11 cellular contexts compared by ENCODE assay signal in genomic region chr2:45874324-45874723, GRCh38.
DNase-seq lines count a peak whose midpoint lies in the region; ATAC-seq and TF ChIP-seq lines count a peak whose summit lies in the region.
"Had no signal": no experiment of that assay in that cellular context is flagged by ENCODE, and none has a peak within 500 bp of the region (broad histone marks: within the 10 kb centered on the region; RNA-seq: fewer than 3 reads in every experiment).

No MANE protein-coding gene starts in this region.

- peaks cover 9% of the 10 kb centered on the region for H3K4me1 ChIP-seq in testis

- TF ChIP-seq CTCF in testis (IDR thresholded peaks at IDR 0.05): no peak

- peaks cover 16 to 20% of the 10 kb centered on the region in 2 donors for H3K36me3 Mint-ChIP-seq in activated T-cell treated with anti-CD3 and anti-CD28 coated beads, Interleukin-2, amount 50 U/mL, for 72 hours (ENCODE audit: insufficient read depth in 2 of 2)

- no peak overlapping the region for H3K4me3 Mint-ChIP-seq in activated T-cell treated with anti-CD3 and anti-CD28 coated beads, Interleukin-2, amount 50 U/mL, for 72 hours
- H3K4me3 Mint-ChIP-seq: type B pancreatic cell had no signal

- no peaks in the 10 kb centered on the region for H3K9me3 ChIP-seq in testis

- intact Hi-C loops in testis (cut with DNase I; ENCODE audit: low total_unique reads): no loop called here

- DNase-seq in NCI-H146 (lab: John Stamatoyannopoulos, UW) (peak; percentile 22), NCI-H146 treated with DMSO at 0.1 percent for 48 hours (lab: John Stamatoyannopoulos, UW; ENCODE audit: unreplicated experiment) (no peak), cerebellar nuclear complex (lab: John Stamatoyannopoulos, UW) (peak; percentile 24 to 44), left lobe of liver (ENCODE audit: low spot score) (peak; percentile 77), testis (peak; percentile 78), DMS153 (lab: John Stamatoyannopoulos, UW) (no peak)
- DNase-seq in activated T-cell treated with anti-CD3 and anti-CD28 coated beads, Interleukin-2, amount 50 U/mL, for 72 hours: no peak
- DNase-seq: NCI-H774 had no signal

- H3K27me3 Mint-ChIP-seq in activated T-cell treated with anti-CD3 and anti-CD28 coated beads, Interleukin-2, amount 50 U/mL, for 72 hours (ENCODE audit: low read depth): no peaks in the 10 kb centered on the region
- H3K27me3 Mint-ChIP-seq: type B pancreatic cell had no signal

- H3K27me3 ChIP-seq in testis: no peaks in the 10 kb centered on the region
- H3K27me3 ChIP-seq: SJCRH30 had no signal

- peak overlapping the region in 1 of 2 donors; percentile 39 for H3K27ac ChIP-seq in testis
- H3K27ac ChIP-seq: SJCRH30 had no signal

- H3K9me3 Mint-ChIP-seq in activated T-cell treated with anti-CD3 and anti-CD28 coated beads, Interleukin-2, amount 50 U/mL, for 72 hours: peaks cover 9 to 15% of the 10 kb centered on the region in 2 donors

- no peak overlapping the region for H3K4me3 ChIP-seq in testis
- H3K4me3 ChIP-seq: SJCRH30 had no signal

- H3K36me3 ChIP-seq in testis (ENCODE audit: low read depth, missing control alignments): no peaks in the 10 kb centered on the region
- H3K36me3 ChIP-seq: SJCRH30 had no signal

- H3K27ac Mint-ChIP-seq in activated T-cell treated with anti-CD3 and anti-CD28 coated beads, Interleukin-2, amount 50 U/mL, for 72 hours: no peak overlapping the region
- H3K27ac Mint-ChIP-seq: type B pancreatic cell had no signal

- WGBS in testis, 2 donors: 34 to 55% methylated on average over 3 of the region's 3 CpGs

- no peak for TF ChIP-seq POLR2A in testis (IDR thresholded peaks at IDR 0.05)

- ATAC-seq in left lobe of liver (peak; percentile 74), GM21723 (IDR thresholded peaks at IDR 0.05; ENCODE audit: unreplicated experiment) (no peak)
- no peak for ATAC-seq in activated T-cell treated with anti-CD3 and anti-CD28 coated beads, Interleukin-2, amount 50 U/mL, for 72 hours (replicated peaks in 1 of 2)

- H3K4me1 Mint-ChIP-seq in activated T-cell treated with anti-CD3 and anti-CD28 coated beads, Interleukin-2, amount 50 U/mL, for 72 hours (ENCODE audit: low read depth): no peaks in the 10 kb centered on the region

Comparison
In these comparisons a context has a peak if more than half of its experiments do, and no peak if none do; other contexts are left out.
1. DNase-seq: peak in NCI-H146 (single experiment), cerebellar nuclear complex (2 of 2), left lobe of liver (single experiment) and testis (single experiment); none in NCI-H146 treated with DMSO at 0.1 percent for 48 hours (single experiment), activated T-cell treated with anti-CD3 and anti-CD28 coated beads, Interleukin-2, amount 50 U/mL, for 72 hours (0 of 2) and DMS153 (single experiment).